ENCODE assay signal across 8 cellular contexts in the genomic region with DNA sequence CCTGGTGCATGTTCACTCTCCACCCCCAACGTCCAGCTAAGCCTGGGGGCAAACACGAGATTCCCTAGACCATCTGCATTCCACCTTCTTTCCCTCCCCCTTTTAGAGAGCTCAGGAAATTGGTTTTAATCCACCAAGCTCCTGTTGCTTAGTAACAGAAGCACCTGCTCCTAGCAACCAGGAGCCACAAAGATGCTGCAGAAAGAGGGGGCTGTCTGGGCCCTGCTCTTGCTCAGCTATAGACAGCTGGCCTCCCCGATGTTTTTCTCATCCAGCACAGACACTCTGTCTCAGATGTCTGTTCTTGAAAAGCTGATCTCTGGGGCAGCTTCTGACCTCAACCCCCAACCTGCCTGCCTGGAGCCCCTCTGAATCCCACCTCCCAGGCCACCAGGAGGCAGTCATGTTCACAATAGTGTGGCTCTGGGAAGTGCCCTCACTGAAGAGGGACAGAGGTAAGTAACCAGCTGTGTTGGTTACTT.
A peak's percentile ranks its signal among the peaks of the same experiment; 100 is the strongest.
DNase-seq lines count a peak whose midpoint lies in the region; ATAC-seq and TF ChIP-seq lines count a peak whose summit lies in the region.

No MANE protein-coding gene starts in this region.

- TF ChIP-seq CTCF in liver (IDR thresholded peaks at IDR 0.05; ENCODE audit: low read depth, low read length, missing input control) = peak; percentile 24
- TF ChIP-seq CTCF in spleen (IDR thresholded peaks at IDR 0.05 in 8 of 11, conservative IDR thresholded peaks at IDR 0.05 in 3 of 11) = peak in 2 of 11 experiments; percentile 23 to 27

- H3K9ac ChIP-seq in HUES48 (ENCODE audit: low read depth, low read length) (no peak overlapping the region), liver (ENCODE audit: low read depth in 1 of 2, low read length in 2 of 2) (no peak overlapping the region)

- no peaks in the 10 kb centered on the region for H3K36me3 ChIP-seq in HUES48 (ENCODE audit: control insufficient read depth, insufficient read depth, low read length)
- no peaks in the 10 kb centered on the region for H3K36me3 ChIP-seq in liver (ENCODE audit: control insufficient read depth in 4 of 4, insufficient read depth in 3 of 4, low read depth in 1 of 4, low read length in 3 of 4)
- H3K36me3 ChIP-seq in spleen = no peaks in the 10 kb centered on the region

- intact Hi-C loops in sciatic nerve (cut with DNase I) (no loop called here), spleen (cut with DNase I; ENCODE audit: low total_unique reads) (no loop called here)

- peaks cover 12% of the 10 kb centered on the region; the same call in 1 of the 2 replicates for H3K9me3 ChIP-seq in HUES48 (ENCODE audit: control insufficient read depth, insufficient read depth, low read length)
- no peaks in the 10 kb centered on the region for H3K9me3 ChIP-seq in liver (ENCODE audit: control insufficient read depth in 4 of 4, low read length in 3 of 4)
- no peaks in the 10 kb centered on the region for H3K9me3 ChIP-seq in spleen

- DNase-seq in EH (ENCODE audit: low read depth) = peak; percentile 3
- peak; percentile 0 to 5 for DNase-seq in activated CD4-positive, alpha-beta T cell treated with anti-CD3 and anti-CD28 coated beads, Interleukin-2, amount 50 U/mL, for 4 hours
- DNase-seq in sciatic nerve (ENCODE audit: low spot score) = no peak
- no peak for DNase-seq in GM03348 (ENCODE audit: low spot score)
- no peak for DNase-seq in OCI-M1 (lab: John Stamatoyannopoulos, UW)
- DNase-seq in spleen = no peak

- H3K4me1 ChIP-seq in HUES48 (ENCODE audit: control insufficient read depth, insufficient read depth, low read length) = peaks cover 28% of the 10 kb centered on the region
- peaks cover 0 to 10% (median 0%) of the 10 kb centered on the region in 4 donors for H3K4me1 ChIP-seq in liver (ENCODE audit: control insufficient read depth in 4 of 4, insufficient read depth in 4 of 4, low read length in 3 of 4)
- H3K4me1 ChIP-seq in spleen = no peaks in the 10 kb centered on the region

- 83% methylated on average over 3 of the region's 3 CpGs for WGBS in liver
- 48 to 74% (median 64%) methylated on average over 3 of the region's 3 CpGs for WGBS in spleen, 5 donors

- no peak for TF ChIP-seq POLR2A in spleen (IDR thresholded peaks at IDR 0.05)

- ATAC-seq in sciatic nerve = no peak

- H3K4me3 ChIP-seq in HUES48 (ENCODE audit: low read depth, low read length) (0 out of 2 replicates have a peak overlapping the region, but pooled peaks have one; percentile 11), liver (ENCODE audit: low read depth in 1 of 3, low read length in 3 of 3) (no peak overlapping the region), spleen (no peak overlapping the region)

- TF ChIP-seq RAD21 in liver (IDR thresholded peaks at IDR 0.05) = peak; percentile 23 to 71

- H3K27ac ChIP-seq in HUES48 (ENCODE audit: low read depth, low read length) = peak overlapping the region; percentile 7
- H3K27ac ChIP-seq in liver (ENCODE audit: low read depth in 1 of 2, low read length in 2 of 2) = no peak overlapping the region
- H3K27ac ChIP-seq in spleen = no peak overlapping the region

- H3K27me3 ChIP-seq in HUES48 (ENCODE audit: control insufficient read depth, insufficient read depth, low read length) (no peaks in the 10 kb centered on the region), liver (ENCODE audit: control insufficient read depth in 4 of 4, insufficient read depth in 4 of 4, low read length in 3 of 4) (peaks cover 0 to 2% (median 0%) of the 10 kb centered on the region in 4 donors), spleen (replicated peaks in 1 of 7) (no peaks in the 10 kb centered on the region)

TF ChIP-seq in liver, 16 proteins besides CTCF, POLR2A, EP300 and RAD21:
- TF ChIP-seq HNF4G (IDR thresholded peaks at IDR 0.05) (no peak), HNF4A (conservative IDR thresholded peaks at IDR 0.05) (no peak), YY1 (IDR thresholded peaks at IDR 0.05) (no peak), FOXA1 (IDR thresholded peaks at IDR 0.05) (no peak), GABPA (IDR thresholded peaks at IDR 0.05 in 1 of 2, conservative IDR thresholded peaks at IDR 0.05 in 1 of 2) (no peak), JUND (IDR thresholded peaks at IDR 0.05) (no peak), RXRA (IDR thresholded peaks at IDR 0.05) (no peak), EGR1 (IDR thresholded peaks at IDR 0.05; ENCODE audit: low read depth in 2 of 2) (no peak), TAF1 (conservative IDR thresholded peaks at IDR 0.05) (no peak), SP1 (IDR thresholded peaks at IDR 0.05) (no peak), NR2F2 (IDR thresholded peaks at IDR 0.05) (no peak), FOXA2 (IDR thresholded peaks at IDR 0.05) (no peak)
- TF ChIP-seq, protein P1, sequence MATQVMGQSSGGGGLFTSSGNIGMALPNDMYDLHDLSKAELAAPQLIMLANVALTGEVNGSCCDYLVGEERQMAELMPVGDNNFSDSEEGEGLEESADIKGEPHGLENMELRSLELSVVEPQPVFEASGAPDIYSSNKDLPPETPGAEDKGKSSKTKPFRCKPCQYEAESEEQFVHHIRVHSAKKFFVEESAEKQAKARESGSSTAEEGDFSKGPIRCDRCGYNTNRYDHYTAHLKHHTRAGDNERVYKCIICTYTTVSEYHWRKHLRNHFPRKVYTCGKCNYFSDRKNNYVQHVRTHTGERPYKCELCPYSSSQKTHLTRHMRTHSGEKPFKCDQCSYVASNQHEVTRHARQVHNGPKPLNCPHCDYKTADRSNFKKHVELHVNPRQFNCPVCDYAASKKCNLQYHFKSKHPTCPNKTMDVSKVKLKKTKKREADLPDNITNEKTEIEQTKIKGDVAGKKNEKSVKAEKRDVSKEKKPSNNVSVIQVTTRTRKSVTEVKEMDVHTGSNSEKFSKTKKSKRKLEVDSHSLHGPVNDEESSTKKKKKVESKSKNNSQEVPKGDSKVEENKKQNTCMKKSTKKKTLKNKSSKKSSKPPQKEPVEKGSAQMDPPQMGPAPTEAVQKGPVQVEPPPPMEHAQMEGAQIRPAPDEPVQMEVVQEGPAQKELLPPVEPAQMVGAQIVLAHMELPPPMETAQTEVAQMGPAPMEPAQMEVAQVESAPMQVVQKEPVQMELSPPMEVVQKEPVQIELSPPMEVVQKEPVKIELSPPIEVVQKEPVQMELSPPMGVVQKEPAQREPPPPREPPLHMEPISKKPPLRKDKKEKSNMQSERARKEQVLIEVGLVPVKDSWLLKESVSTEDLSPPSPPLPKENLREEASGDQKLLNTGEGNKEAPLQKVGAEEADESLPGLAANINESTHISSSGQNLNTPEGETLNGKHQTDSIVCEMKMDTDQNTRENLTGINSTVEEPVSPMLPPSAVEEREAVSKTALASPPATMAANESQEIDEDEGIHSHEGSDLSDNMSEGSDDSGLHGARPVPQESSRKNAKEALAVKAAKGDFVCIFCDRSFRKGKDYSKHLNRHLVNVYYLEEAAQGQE (IDR thresholded peaks at IDR 0.05) = no peak
- TF ChIP-seq, protein P2, sequence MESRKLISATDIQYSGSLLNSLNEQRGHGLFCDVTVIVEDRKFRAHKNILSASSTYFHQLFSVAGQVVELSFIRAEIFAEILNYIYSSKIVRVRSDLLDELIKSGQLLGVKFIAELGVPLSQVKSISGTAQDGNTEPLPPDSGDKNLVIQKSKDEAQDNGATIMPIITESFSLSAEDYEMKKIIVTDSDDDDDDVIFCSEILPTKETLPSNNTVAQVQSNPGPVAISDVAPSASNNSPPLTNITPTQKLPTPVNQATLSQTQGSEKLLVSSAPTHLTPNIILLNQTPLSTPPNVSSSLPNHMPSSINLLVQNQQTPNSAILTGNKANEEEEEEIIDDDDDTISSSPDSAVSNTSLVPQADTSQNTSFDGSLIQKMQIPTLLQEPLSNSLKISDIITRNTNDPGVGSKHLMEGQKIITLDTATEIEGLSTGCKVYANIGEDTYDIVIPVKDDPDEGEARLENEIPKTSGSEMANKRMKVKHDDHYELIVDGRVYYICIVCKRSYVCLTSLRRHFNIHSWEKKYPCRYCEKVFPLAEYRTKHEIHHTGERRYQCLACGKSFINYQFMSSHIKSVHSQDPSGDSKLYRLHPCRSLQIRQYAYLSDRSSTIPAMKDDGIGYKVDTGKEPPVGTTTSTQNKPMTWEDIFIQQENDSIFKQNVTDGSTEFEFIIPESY (IDR thresholded peaks at IDR 0.05) = no peak
- TF ChIP-seq, protein P3, sequence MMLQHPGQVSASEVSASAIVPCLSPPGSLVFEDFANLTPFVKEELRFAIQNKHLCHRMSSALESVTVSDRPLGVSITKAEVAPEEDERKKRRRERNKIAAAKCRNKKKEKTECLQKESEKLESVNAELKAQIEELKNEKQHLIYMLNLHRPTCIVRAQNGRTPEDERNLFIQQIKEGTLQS (IDR thresholded peaks at IDR 0.05) = no peak
- TF ChIP-seq, protein P4, sequence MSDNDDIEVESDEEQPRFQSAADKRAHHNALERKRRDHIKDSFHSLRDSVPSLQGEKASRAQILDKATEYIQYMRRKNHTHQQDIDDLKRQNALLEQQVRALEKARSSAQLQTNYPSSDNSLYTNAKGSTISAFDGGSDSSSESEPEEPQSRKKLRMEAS (IDR thresholded peaks at IDR 0.05) = no peak
TF ChIP-seq in liver: peak in this region for 0.

Comparison
In these comparisons a context has a peak if more than half of its experiments do, and no peak if none do; other contexts are left out.
1. DNase-seq: peak in EH (single experiment) and activated CD4-positive, alpha-beta T cell treated with anti-CD3 and anti-CD28 coated beads, Interleukin-2, amount 50 U/mL, for 4 hours (2 of 2); none in sciatic nerve (single experiment), GM03348 (single experiment), OCI-M1 (single experiment) and spleen (single experiment).